Comparison of ENCODE assay signal across 1 cellular context in the genomic region with DNA sequence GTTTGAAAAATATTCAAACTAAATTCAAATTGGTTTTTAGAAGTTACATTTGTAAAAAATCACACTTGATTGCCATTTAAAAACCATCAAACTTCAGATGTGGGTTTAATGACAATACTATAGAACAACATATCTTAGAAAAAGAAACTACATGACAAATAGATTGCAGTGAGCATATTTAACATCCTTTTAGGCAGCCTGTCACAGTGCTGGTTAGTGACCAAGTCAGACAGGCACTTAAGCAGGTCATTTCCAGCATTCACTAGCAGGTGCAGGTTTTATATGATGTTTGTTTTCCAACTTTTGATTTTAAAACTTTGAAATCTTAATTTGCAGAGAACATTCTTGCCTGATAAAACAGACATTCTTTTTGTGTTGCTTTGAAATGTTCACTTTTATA.
TF ChIP-seq lines count a peak whose summit lies in the region.

No MANE protein-coding gene starts in this region.

TF ChIP-seq in SK-N-SH, 30 proteins besides CTCF, POLR2A, EP300 and RAD21 (continued from another document):
- TF ChIP-seq, protein P1, sequence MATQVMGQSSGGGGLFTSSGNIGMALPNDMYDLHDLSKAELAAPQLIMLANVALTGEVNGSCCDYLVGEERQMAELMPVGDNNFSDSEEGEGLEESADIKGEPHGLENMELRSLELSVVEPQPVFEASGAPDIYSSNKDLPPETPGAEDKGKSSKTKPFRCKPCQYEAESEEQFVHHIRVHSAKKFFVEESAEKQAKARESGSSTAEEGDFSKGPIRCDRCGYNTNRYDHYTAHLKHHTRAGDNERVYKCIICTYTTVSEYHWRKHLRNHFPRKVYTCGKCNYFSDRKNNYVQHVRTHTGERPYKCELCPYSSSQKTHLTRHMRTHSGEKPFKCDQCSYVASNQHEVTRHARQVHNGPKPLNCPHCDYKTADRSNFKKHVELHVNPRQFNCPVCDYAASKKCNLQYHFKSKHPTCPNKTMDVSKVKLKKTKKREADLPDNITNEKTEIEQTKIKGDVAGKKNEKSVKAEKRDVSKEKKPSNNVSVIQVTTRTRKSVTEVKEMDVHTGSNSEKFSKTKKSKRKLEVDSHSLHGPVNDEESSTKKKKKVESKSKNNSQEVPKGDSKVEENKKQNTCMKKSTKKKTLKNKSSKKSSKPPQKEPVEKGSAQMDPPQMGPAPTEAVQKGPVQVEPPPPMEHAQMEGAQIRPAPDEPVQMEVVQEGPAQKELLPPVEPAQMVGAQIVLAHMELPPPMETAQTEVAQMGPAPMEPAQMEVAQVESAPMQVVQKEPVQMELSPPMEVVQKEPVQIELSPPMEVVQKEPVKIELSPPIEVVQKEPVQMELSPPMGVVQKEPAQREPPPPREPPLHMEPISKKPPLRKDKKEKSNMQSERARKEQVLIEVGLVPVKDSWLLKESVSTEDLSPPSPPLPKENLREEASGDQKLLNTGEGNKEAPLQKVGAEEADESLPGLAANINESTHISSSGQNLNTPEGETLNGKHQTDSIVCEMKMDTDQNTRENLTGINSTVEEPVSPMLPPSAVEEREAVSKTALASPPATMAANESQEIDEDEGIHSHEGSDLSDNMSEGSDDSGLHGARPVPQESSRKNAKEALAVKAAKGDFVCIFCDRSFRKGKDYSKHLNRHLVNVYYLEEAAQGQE (IDR thresholded peaks at IDR 0.05; ENCODE audit: low read depth, low read length): no peak
- TF ChIP-seq TCF12 (IDR thresholded peaks at IDR 0.05) (no peak), EZH2phosphoT487 (IDR thresholded peaks at IDR 0.05; ENCODE audit: borderline replicate concordance, low read depth) (no peak), NRF1 (IDR thresholded peaks at IDR 0.05; ENCODE audit: low read depth, low read length) (no peak), YY1 (IDR thresholded peaks at IDR 0.05; ENCODE audit: low read depth) (no peak), MXI1 (IDR thresholded peaks at IDR 0.05; ENCODE audit: low read depth, low read length) (no peak), TAF1 (IDR thresholded peaks at IDR 0.05; ENCODE audit: borderline replicate concordance, low read depth, low read length) (no peak), RXRA (IDR thresholded peaks at IDR 0.05; ENCODE audit: borderline replicate concordance, low read depth) (no peak), POLR2AphosphoS5 (IDR thresholded peaks at IDR 0.05; ENCODE audit: low read depth, low read length) (no peak), RCOR1 (IDR thresholded peaks at IDR 0.05; ENCODE audit: low read length) (no peak), FOXJ3 (CRISPR knock-in tag; IDR thresholded peaks at IDR 0.05) (no peak), TEAD4 (IDR thresholded peaks at IDR 0.05; ENCODE audit: borderline replicate concordance, insufficient read depth) (no peak), MEF2A (IDR thresholded peaks at IDR 0.05; ENCODE audit: borderline replicate concordance, low read depth) (no peak), ELF1 (IDR thresholded peaks at IDR 0.05) (no peak)
- TF ChIP-seq, protein P2, sequence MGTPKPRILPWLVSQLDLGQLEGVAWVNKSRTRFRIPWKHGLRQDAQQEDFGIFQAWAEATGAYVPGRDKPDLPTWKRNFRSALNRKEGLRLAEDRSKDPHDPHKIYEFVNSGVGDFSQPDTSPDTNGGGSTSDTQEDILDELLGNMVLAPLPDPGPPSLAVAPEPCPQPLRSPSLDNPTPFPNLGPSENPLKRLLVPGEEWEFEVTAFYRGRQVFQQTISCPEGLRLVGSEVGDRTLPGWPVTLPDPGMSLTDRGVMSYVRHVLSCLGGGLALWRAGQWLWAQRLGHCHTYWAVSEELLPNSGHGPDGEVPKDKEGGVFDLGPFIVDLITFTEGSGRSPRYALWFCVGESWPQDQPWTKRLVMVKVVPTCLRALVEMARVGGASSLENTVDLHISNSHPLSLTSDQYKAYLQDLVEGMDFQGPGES (IDR thresholded peaks at IDR 0.05; ENCODE audit: low read depth, low read length): no peak
- TF ChIP-seq, protein P3, sequence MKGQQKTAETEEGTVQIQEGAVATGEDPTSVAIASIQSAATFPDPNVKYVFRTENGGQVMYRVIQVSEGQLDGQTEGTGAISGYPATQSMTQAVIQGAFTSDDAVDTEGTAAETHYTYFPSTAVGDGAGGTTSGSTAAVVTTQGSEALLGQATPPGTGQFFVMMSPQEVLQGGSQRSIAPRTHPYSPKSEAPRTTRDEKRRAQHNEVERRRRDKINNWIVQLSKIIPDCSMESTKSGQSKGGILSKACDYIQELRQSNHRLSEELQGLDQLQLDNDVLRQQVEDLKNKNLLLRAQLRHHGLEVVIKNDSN (IDR thresholded peaks at IDR 0.05; ENCODE audit: borderline replicate concordance, low read depth): no peak
- TF ChIP-seq, protein P4, sequence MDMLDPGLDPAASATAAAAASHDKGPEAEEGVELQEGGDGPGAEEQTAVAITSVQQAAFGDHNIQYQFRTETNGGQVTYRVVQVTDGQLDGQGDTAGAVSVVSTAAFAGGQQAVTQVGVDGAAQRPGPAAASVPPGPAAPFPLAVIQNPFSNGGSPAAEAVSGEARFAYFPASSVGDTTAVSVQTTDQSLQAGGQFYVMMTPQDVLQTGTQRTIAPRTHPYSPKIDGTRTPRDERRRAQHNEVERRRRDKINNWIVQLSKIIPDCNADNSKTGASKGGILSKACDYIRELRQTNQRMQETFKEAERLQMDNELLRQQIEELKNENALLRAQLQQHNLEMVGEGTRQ (IDR thresholded peaks at IDR 0.05; ENCODE audit: borderline replicate concordance, low read depth, low read length): no peak
- TF ChIP-seq, protein P5, sequence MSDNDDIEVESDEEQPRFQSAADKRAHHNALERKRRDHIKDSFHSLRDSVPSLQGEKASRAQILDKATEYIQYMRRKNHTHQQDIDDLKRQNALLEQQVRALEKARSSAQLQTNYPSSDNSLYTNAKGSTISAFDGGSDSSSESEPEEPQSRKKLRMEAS (IDR thresholded peaks at IDR 0.05; ENCODE audit: low read depth): no peak
